ENCODE assay signal across 14 cellular contexts in genomic region chr3:87053548-87053947, GRCh38.
"Had no signal": no experiment of that assay in that cellular context is flagged by ENCODE, and none has a peak within 500 bp of the region (broad histone marks: within the 10 kb centered on the region; RNA-seq: fewer than 3 reads in every experiment).

No MANE protein-coding gene starts in this region.

- DNase-seq: colonic mucosa; dermis blood vessel endothelial cell; erythroblast; glutamatergic neuron; immature natural killer cell; natural killer cell; ovary; sigmoid colon; stimulated activated CD4-positive, alpha-beta T cell treated with anti-CD3 and anti-CD28 coated beads, Interleukin-12 subunit alpha, Interleukin-12 subunit beta, amount 100 ng/mL, for 4 hours; stimulated activated naive CD4-positive, alpha-beta T cell; stomach; trophoblast cell had no signal

- ATAC-seq: gastroesophageal sphincter, left lung, natural killer cell had no signal
